15 cellular contexts compared by ENCODE assay signal in the genomic region with DNA sequence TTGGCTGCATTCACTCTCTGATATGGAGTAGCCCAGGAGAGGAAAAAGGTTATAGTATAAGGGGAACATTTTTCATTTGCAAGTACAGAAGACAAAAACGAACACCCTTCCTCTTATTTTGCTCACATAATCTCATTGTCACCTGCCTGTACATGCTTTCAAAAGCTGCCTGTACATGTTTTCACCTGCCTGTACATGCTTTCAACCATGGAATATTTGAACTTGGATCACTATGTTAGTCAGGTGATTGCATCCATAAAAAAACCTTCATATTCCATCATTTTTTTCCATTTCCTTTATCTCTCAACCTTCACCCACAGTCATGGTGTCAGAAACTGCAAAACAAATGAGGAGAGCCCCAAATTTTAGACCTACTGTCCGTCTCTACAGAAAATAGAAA. TPM values are rescaled to one million over a fixed set of nuclear protein-coding genes. Genes with fewer than 3 reads are reported as not detected.
A peak's percentile ranks its signal among the peaks of the same experiment; 100 is the strongest.
DNase-seq lines count a peak whose midpoint lies in the region; ATAC-seq and TF ChIP-seq lines count a peak whose summit lies in the region.
"Had no signal": no experiment of that assay in that cellular context is flagged by ENCODE, and none has a peak within 500 bp of the region (broad histone marks: within the 10 kb centered on the region; RNA-seq: fewer than 3 reads in every experiment).

No MANE protein-coding gene starts in this region.

- ATAC-seq in left colon (peak; percentile 55), HG03457 (IDR thresholded peaks at IDR 0.05; ENCODE audit: unreplicated experiment) (no peak)
- ATAC-seq: GM12878, HCT116 had no signal

- DNase-seq in NCI-H2171 treated with DMSO at 0.1 percent for 48 hours (lab: John Stamatoyannopoulos, UW) = peak; percentile 2
- no peak for DNase-seq in NCI-H2171 (lab: John Stamatoyannopoulos, UW)
- DNase-seq in epithelial cell of esophagus (ENCODE audit: low read depth) = peak; percentile 60
- DNase-seq in left colon = no peak
- no peak for DNase-seq in NCI-H774 (lab: John Stamatoyannopoulos, UW)
- no peak for DNase-seq in amygdala (lab: John Stamatoyannopoulos, UW)
- DNase-seq: ACHN; CD4-positive, CD25-positive, alpha-beta regulatory T cell; DMS79; GM23248 had no signal

- no peak overlapping the region for H3K4me3 ChIP-seq in epithelial cell of esophagus (ENCODE audit: low read length)
- H3K4me3 ChIP-seq: BLaER1 treated with 17β-estradiol and CSF1 and Interleukin-3, amounts not matched to agents 10 nM and 100 nM; GM12878; GM23248 had no signal

- TF ChIP-seq CTCF in epithelial cell of esophagus (IDR thresholded peaks at IDR 0.05; ENCODE audit: insufficient read depth, low read depth, low read length, missing control alignments) = no peak

- intact Hi-C loops in left colon (cut with DNase I, micrococcal nuclease) = no loop called here

RNA-seq across cellular contexts. Expression of a gene that starts 11.4 kb away (rescaled TPM):
- not detected for total RNA-seq in left colon
- total RNA-seq: A172; CD4-positive, CD25-positive, alpha-beta regulatory T cell; GM12878; GM23248 had no signal

RNA-seq across cellular contexts. Expression of a gene that starts 34.9 kb away (rescaled TPM):
- total RNA-seq in left colon = not detected
- total RNA-seq: A172; CD4-positive, CD25-positive, alpha-beta regulatory T cell; GM12878; GM23248 had no signal

Comparison
In these comparisons a context has a peak if more than half of its experiments do, and no peak if none do; other contexts are left out.
1. DNase-seq: peak in NCI-H2171 treated with DMSO at 0.1 percent for 48 hours (single experiment) and epithelial cell of esophagus (single experiment); none in NCI-H2171 (single experiment), left colon (0 of 2), NCI-H774 (single experiment) and amygdala (0 of 56).